In the genomic region with DNA sequence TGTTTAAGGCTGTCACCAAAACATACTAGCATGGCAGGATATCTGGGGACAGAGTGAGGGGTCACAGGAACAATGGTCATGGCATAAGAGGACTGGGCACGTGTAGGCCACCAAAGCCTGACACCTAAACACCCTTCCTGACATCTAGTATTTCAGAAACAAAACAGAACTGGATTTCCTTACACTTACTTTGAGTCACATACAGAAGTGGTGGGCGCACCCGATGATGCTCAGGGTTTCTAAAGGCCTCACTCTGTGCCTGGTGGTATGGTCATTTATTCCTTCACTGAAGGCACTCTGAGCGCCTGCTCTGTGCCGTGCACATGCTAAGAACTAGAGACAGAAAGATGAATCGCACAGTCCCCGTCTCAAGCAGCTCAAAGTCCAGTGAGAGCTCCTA, we compare ENCODE assay signal across 9 cellular contexts. TPM values are rescaled to one million over a fixed set of nuclear protein-coding genes. Genes with fewer than 3 reads are reported as not detected.
DNase-seq lines count a peak whose midpoint lies in the region; TF ChIP-seq lines count a peak whose summit lies in the region.
"Had no signal": no experiment of that assay in that cellular context is flagged by ENCODE, and none has a peak within 500 bp of the region (broad histone marks: within the 10 kb centered on the region; RNA-seq: fewer than 3 reads in every experiment).

No MANE protein-coding gene starts in this region.

- WGBS in hepatocyte (ENCODE audit: low lambda C conversion rate, missing lambda C conversion rate) = 80% methylated on average over 7 of the region's 7 CpGs

- H3K9me2 ChIP-seq in hepatocyte (replicated peaks; ENCODE audit: insufficient read depth) = no peaks in the 10 kb centered on the region

- no peaks in the 10 kb centered on the region for H3K9me3 ChIP-seq in hepatocyte (ENCODE audit: low read depth)

- peaks cover 14% of the 10 kb centered on the region for H4K20me1 ChIP-seq in hepatocyte (ENCODE audit: insufficient read depth, poor library complexity, severe bottlenecking)

- peak overlapping the region; percentile 56 for H3K4me3 ChIP-seq in hepatocyte

- H3K27me3 ChIP-seq in hepatocyte = no peaks in the 10 kb centered on the region

- H3K36me3 ChIP-seq in hepatocyte (replicated peaks; ENCODE audit: insufficient read depth, low read depth) = no peaks in the 10 kb centered on the region

- H3K4me2 ChIP-seq in hepatocyte = peak overlapping the region; percentile 93

- no peak overlapping the region for H2AFZ ChIP-seq in hepatocyte

- peaks cover 64% of the 10 kb centered on the region for H3K79me2 ChIP-seq in hepatocyte

- peaks cover 29% of the 10 kb centered on the region for H3K4me1 ChIP-seq in hepatocyte (ENCODE audit: insufficient read depth)

- DNase-seq in stimulated activated CD4-positive, alpha-beta T cell treated with anti-CD3 and anti-CD28 coated beads, Interleukin-1b, Interleukin-23, amount 100 ng/mL, for 48 hours = peak; percentile 34
- no peak for DNase-seq in stimulated activated CD4-positive, alpha-beta T cell treated with anti-CD3 and anti-CD28 coated beads, Interleukin-4, amount 100 ng/mL, for 24 hours
- DNase-seq in hepatocyte (ENCODE audit: low spot score) (peak; percentile 25), activated gamma-delta T cell (lab: John Stamatoyannopoulos, UW) (no peak), UCSD-AML1 (lab: John Stamatoyannopoulos, UW; ENCODE audit: unreplicated experiment) (no peak), cerebellar cortex (ENCODE audit: low spot score) (no peak), NCI-H2107 treated with DMSO at 0.1 percent for 48 hours (lab: John Stamatoyannopoulos, UW; ENCODE audit: unreplicated experiment) (no peak)
- DNase-seq: NCI-H2227 treated with DMSO at 0.1 percent for 48 hours had no signal

- TF ChIP-seq CTCF in VCaP (conservative IDR thresholded peaks at IDR 0.05) (no peak), hepatocyte (IDR thresholded peaks at IDR 0.05; ENCODE audit: poor library complexity) (no peak)

- H3K27ac ChIP-seq in VCaP (peak overlapping the region; percentile 87; the same call in 1 of the 2 replicates), hepatocyte (no peak overlapping the region)

RNA-seq across cellular contexts. Expression of gene ABCB10, which starts 2.0 kb away (rescaled TPM):
- 29.0 and 33.3 TPM in 2 replicates for total RNA-seq in hepatocyte
- polyA plus RNA-seq in hepatocyte = 14.6 and 23.4 TPM in 2 replicates

RNA-seq across cellular contexts. Expression of gene NUP133, which starts 48.4 kb away (rescaled TPM):
- 33.2 and 35.4 TPM in 2 replicates for total RNA-seq in hepatocyte
- 14.9 and 18.8 TPM in 2 replicates for polyA plus RNA-seq in hepatocyte

Comparison
In these comparisons a context has a peak if more than half of its experiments do, and no peak if none do; other contexts are left out.
1. DNase-seq: peak in stimulated activated CD4-positive, alpha-beta T cell treated with anti-CD3 and anti-CD28 coated beads, Interleukin-1b, Interleukin-23, amount 100 ng/mL, for 48 hours (single experiment) and hepatocyte (single experiment); none in stimulated activated CD4-positive, alpha-beta T cell treated with anti-CD3 and anti-CD28 coated beads, Interleukin-4, amount 100 ng/mL, for 24 hours (single experiment), activated gamma-delta T cell (single experiment), UCSD-AML1 (single experiment), cerebellar cortex (single experiment) and NCI-H2107 treated with DMSO at 0.1 percent for 48 hours (single experiment).